In the genomic region with DNA sequence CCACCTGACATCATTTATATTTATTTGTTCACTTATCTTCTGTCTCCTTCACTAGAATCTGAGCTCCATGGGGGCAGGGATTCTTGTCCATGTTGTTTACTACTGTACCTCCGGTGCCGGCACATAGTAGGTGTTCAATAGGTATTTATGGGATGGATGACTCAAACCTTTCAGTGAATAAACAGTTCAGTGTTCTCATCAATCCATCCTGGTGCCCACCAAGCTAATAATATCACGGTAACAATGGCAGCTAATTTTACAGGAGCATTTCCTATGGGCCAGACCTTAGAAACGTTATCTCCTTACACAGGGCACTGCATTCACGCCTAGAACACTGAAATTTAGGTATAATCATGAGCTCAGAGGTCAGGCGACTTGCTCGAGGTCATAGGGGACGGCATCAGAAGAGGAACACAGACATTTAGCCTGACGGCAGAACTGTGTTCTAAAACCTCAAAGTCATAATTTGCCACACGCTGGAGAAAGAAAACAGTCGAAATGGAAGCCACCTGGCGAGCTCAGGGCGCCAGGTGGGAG, we compare ENCODE assay signal across 9 cellular contexts. TPM values are rescaled to one million over a fixed set of nuclear protein-coding genes. Genes with fewer than 3 reads are reported as not detected.
DNase-seq lines count a peak whose midpoint lies in the region; ATAC-seq and TF ChIP-seq lines count a peak whose summit lies in the region.
"Had no signal": no experiment of that assay in that cellular context is flagged by ENCODE, and none has a peak within 500 bp of the region (broad histone marks: within the 10 kb centered on the region; RNA-seq: fewer than 3 reads in every experiment).

No MANE protein-coding gene starts in this region.

- H3K9me3 ChIP-seq in RWPE2 (ENCODE audit: severe bottlenecking): no peaks in the 10 kb centered on the region
- no peaks in the 10 kb centered on the region for H3K9me3 ChIP-seq in stomach
- H3K9me3 ChIP-seq: mucosa of descending colon had no signal

- H3K36me3 ChIP-seq in RWPE2 (ENCODE audit: low read depth) (no peaks in the 10 kb centered on the region), stomach (no peaks in the 10 kb centered on the region)

- no peak for TF ChIP-seq POLR2A in stomach (IDR thresholded peaks at IDR 0.05)

- no peak for TF ChIP-seq EP300 in stomach (IDR thresholded peaks at IDR 0.05)

- peaks cover 6% of the 10 kb centered on the region for H3K4me1 ChIP-seq in RWPE2 (ENCODE audit: insufficient read depth, poor library complexity, severe bottlenecking)
- peaks cover 19 to 36% (median 27%) of the 10 kb centered on the region in 4 donors for H3K4me1 ChIP-seq in stomach

- H3K27me3 ChIP-seq in RWPE2 (ENCODE audit: insufficient read depth, poor library complexity, severe bottlenecking): peaks cover 29% of the 10 kb centered on the region
- H3K27me3 ChIP-seq in stomach: peaks cover 14 to 84% (median 57%) of the 10 kb centered on the region in 3 donors

- H3K9me3 Mint-ChIP-seq in activated naive CD8-positive, alpha-beta T cell (ENCODE audit: low read depth): no peaks in the 10 kb centered on the region
- no peaks in the 10 kb centered on the region for H3K9me3 Mint-ChIP-seq in activated naive CD8-positive, alpha-beta T cell treated with anti-CD3 and anti-CD28 coated beads for 36 hours

- H3K27ac Mint-ChIP-seq in activated naive CD8-positive, alpha-beta T cell: no peak overlapping the region
- H3K27ac Mint-ChIP-seq in activated naive CD8-positive, alpha-beta T cell treated with anti-CD3 and anti-CD28 coated beads for 36 hours: no peak overlapping the region

- intact Hi-C loops in stomach (cut with DNase I; ENCODE audit: low total_unique reads): no loop called here

- peaks cover 16% of the 10 kb centered on the region for H3K27me3 Mint-ChIP-seq in activated naive CD8-positive, alpha-beta T cell
- peaks cover 57% of the 10 kb centered on the region for H3K27me3 Mint-ChIP-seq in activated naive CD8-positive, alpha-beta T cell treated with anti-CD3 and anti-CD28 coated beads for 36 hours

- no peak for ATAC-seq in RWPE2 (ENCODE audit: low read depth)
- no peak for ATAC-seq in activated CD4-positive, CD25-positive, alpha-beta regulatory T cell treated with anti-CD3 and anti-CD28 coated beads, Interleukin-2, amount 50 U/mL, for 24 hours

- peak overlapping the region; percentile 78 for H3K4me3 Mint-ChIP-seq in activated naive CD8-positive, alpha-beta T cell
- H3K4me3 Mint-ChIP-seq in activated naive CD8-positive, alpha-beta T cell treated with anti-CD3 and anti-CD28 coated beads for 36 hours: no peak overlapping the region

- H3K27ac ChIP-seq in RWPE2 (ENCODE audit: poor library complexity, severe bottlenecking) (no peak overlapping the region), stomach (no peak overlapping the region)

- peaks cover 27% of the 10 kb centered on the region for H3K4me1 Mint-ChIP-seq in activated naive CD8-positive, alpha-beta T cell (ENCODE audit: low read depth)
- H3K4me1 Mint-ChIP-seq in activated naive CD8-positive, alpha-beta T cell treated with anti-CD3 and anti-CD28 coated beads for 36 hours: peaks cover 24% of the 10 kb centered on the region

- peak overlapping the region; percentile 38 for H3K4me3 ChIP-seq in RWPE2 (ENCODE audit: severe bottlenecking)
- H3K4me3 ChIP-seq in iPS-11a (ENCODE audit: low read depth, low read length): peak overlapping the region; percentile 88
- H3K4me3 ChIP-seq in stomach: peak overlapping the region in 3 of 4 donors; percentile 26 to 49 (median 46)
- H3K4me3 ChIP-seq: mucosa of descending colon had no signal

- DNase-seq in activated naive CD8-positive, alpha-beta T cell treated with anti-CD3 and anti-CD28 coated beads for 36 hours: no peak
- no peak for DNase-seq in RWPE2 (ENCODE audit: low spot score)
- no peak for DNase-seq in stomach
- no peak for DNase-seq in amniotic stem cell (lab: John Stamatoyannopoulos, UW)
- DNase-seq in GM19238 (ENCODE audit: insufficient read length, low spot score): no peak
- DNase-seq: mucosa of descending colon had no signal

- 9 to 22% (median 16%) methylated on average over 13 of the region's 13 CpGs for WGBS in stomach, 5 donors

- TF ChIP-seq CTCF in RWPE2 (IDR thresholded peaks at IDR 0.05; ENCODE audit: poor library complexity, severe bottlenecking) (no peak), stomach (IDR thresholded peaks at IDR 0.05) (no peak)

- no peaks in the 10 kb centered on the region for H3K36me3 Mint-ChIP-seq in activated naive CD8-positive, alpha-beta T cell
- no peaks in the 10 kb centered on the region for H3K36me3 Mint-ChIP-seq in activated naive CD8-positive, alpha-beta T cell treated with anti-CD3 and anti-CD28 coated beads for 36 hours

RNA-seq across cellular contexts. Expression of gene DRAXIN, which starts 1.3 kb away (rescaled TPM):
- total RNA-seq in activated naive CD8-positive, alpha-beta T cell treated with anti-CD3 and anti-CD28 coated beads for 36 hours: under 1 TPM; 0.08 to 0.16 TPM
- total RNA-seq in stomach: under 1 TPM in 1 of 5 donors, not detected in 4; 0.18 TPM
- under 1 TPM in 2 of 3 donors, not detected in 1; 0.03 to 0.06 TPM for polyA plus RNA-seq in stomach

RNA-seq across cellular contexts. Expression of gene MAD2L2, which starts 9.3 kb away (rescaled TPM):
- total RNA-seq in activated naive CD8-positive, alpha-beta T cell treated with anti-CD3 and anti-CD28 coated beads for 36 hours: 10 to 100 TPM; 71.9 to 72.1 TPM
- total RNA-seq in stomach: 10 to 100 TPM in 3 of 5 donors, 1 to 10 TPM in 2; 7.2 to 23.9 (median 14.3) TPM
- polyA plus RNA-seq in stomach: 10 to 100 TPM; 45.6 to 54.4 (median 47.3) TPM

RNA-seq across cellular contexts. Expression of gene FBXO6, which starts 26.2 kb away (rescaled TPM):
- total RNA-seq in activated naive CD8-positive, alpha-beta T cell treated with anti-CD3 and anti-CD28 coated beads for 36 hours: 10 to 100 TPM; 15.5 to 16.8 TPM
- 1 to 10 TPM in 4 of 5 donors, not detected in 1; 1.2 to 9.1 (median 7.1) TPM for total RNA-seq in stomach
- 10 to 100 TPM; 14.1 to 15.7 (median 15.0) TPM for polyA plus RNA-seq in stomach

RNA-seq across cellular contexts. Expression of gene FBXO44, which starts 35.5 kb away (rescaled TPM):
- total RNA-seq in activated naive CD8-positive, alpha-beta T cell treated with anti-CD3 and anti-CD28 coated beads for 36 hours: 10 to 100 TPM; 14.4 to 15.9 TPM
- 10 to 100 TPM in 2 of 5 donors, 1 to 10 TPM in 3; 3.6 to 54.8 (median 9.0) TPM for total RNA-seq in stomach
- polyA plus RNA-seq in stomach: 10 to 100 TPM in 2 of 3 donors, 1 to 10 TPM in 1; 7.6 to 22.7 (median 17.0) TPM

RNA-seq across cellular contexts. Expression of gene FBXO2, which starts 36.0 kb away (rescaled TPM):
- total RNA-seq in activated naive CD8-positive, alpha-beta T cell treated with anti-CD3 and anti-CD28 coated beads for 36 hours: 1 to 10 TPM; 1.5 to 1.7 TPM
- total RNA-seq in stomach: 10 to 100 TPM in 1 of 5 donors, 1 to 10 TPM in 2, not detected in 2; 2.5 to 12.5 (median 5.0) TPM
- 10 to 100 TPM in 2 of 3 donors, 1 to 10 TPM in 1; 5.5 to 16.7 (median 15.4) TPM for polyA plus RNA-seq in stomach

Comparison
In these comparisons a context has a peak if more than half of its experiments do, and no peak if none do; other contexts are left out.
1. H3K4me3 ChIP-seq: peak in every context shown above with its lines; median percentile 88 in iPS-11a; 46 in stomach; 38 in RWPE2.